In genomic region chr2:144519934-144520717, GRCh38 we compare ENCODE assay signal across 8 cellular contexts. TPM values are rescaled to one million over a fixed set of nuclear protein-coding genes. Genes with fewer than 3 reads are reported as not detected.
DNase-seq lines count a peak whose midpoint lies in the region; ATAC-seq and TF ChIP-seq lines count a peak whose summit lies in the region.

TSS of gene ZEB2 (minus strand) at chr2:144520119. CDS start at chr2:144517350, 2,769 bp downstream.

- peaks cover 37% of the 10 kb centered on the region for H3K4me1 Mint-ChIP-seq in activated B cell treated with CpG ODN at 0.5 μM for 24 hours
- H3K4me1 Mint-ChIP-seq in natural killer cell treated with Interleukin-12 subunit alpha and Interleukin-12 subunit beta and Interleukin-15 and Interleukin-18, amount 100 ng/mL, for 72 hours (ENCODE audit: low read depth in 2 of 2) = peaks cover 30 to 35% of the 10 kb centered on the region in 2 donors

- peak; percentile 38 for ATAC-seq in activated B cell treated with CpG ODN at 0.5 μM for 24 hours (ENCODE audit: low read depth)
- ATAC-seq in natural killer cell treated with Interleukin-12 subunit alpha and Interleukin-12 subunit beta and Interleukin-15 and Interleukin-18, amount 100 ng/mL, for 72 hours = peak in 1 of 2 donors; percentile 12

- intact Hi-C loops in activated B cell treated with CpG ODN at 0.5 μM for 24 hours (cut with micrococcal nuclease) = loop anchor here (1.0 to 5.0 kb wide), 14 partner anchors 29 to 1232 kb away; no protein-coding TSS in a partner anchor

- H3K4me3 ChIP-seq in fibroblast of villous mesenchyme (ENCODE audit: low read depth, low read length) = peak within 1 kb of the TSS; percentile 81

- CTCF ChIA-PET in activated B cell treated with CpG ODN at 0.5 μM for 24 hours (lab: Charles Lee) = interaction anchor here (0.7 to 1.6 kb wide), 7 partner anchors 16 to 1233 kb away, joined by 3 to 5 read pairs (median 3); no protein-coding TSS in a partner anchor

- H3K9me3 Mint-ChIP-seq in activated B cell treated with CpG ODN at 0.5 μM for 24 hours = no peaks in the 10 kb centered on the region
- H3K9me3 Mint-ChIP-seq in natural killer cell treated with Interleukin-12 subunit alpha and Interleukin-12 subunit beta and Interleukin-15 and Interleukin-18, amount 100 ng/mL, for 72 hours = no peaks in the 10 kb centered on the region

- H3K27me3 Mint-ChIP-seq in activated B cell treated with CpG ODN at 0.5 μM for 24 hours = no peaks in the 10 kb centered on the region
- H3K27me3 Mint-ChIP-seq in natural killer cell treated with Interleukin-12 subunit alpha and Interleukin-12 subunit beta and Interleukin-15 and Interleukin-18, amount 100 ng/mL, for 72 hours = no peaks in the 10 kb centered on the region

- peak within 1 kb of the TSS; percentile 35 for H3K27ac Mint-ChIP-seq in activated B cell treated with CpG ODN at 0.5 μM for 24 hours
- H3K27ac Mint-ChIP-seq in natural killer cell treated with Interleukin-12 subunit alpha and Interleukin-12 subunit beta and Interleukin-15 and Interleukin-18, amount 100 ng/mL, for 72 hours = no peak within 1 kb of the TSS

- POLR2A ChIA-PET in activated B cell treated with CpG ODN at 0.5 μM for 24 hours (lab: Charles Lee) = interaction anchor here (0.5 to 4.3 kb wide), 10 partner anchors 8 to 1793 kb away, joined by 3 to 35 read pairs (median 3); no protein-coding TSS in a partner anchor

- peaks cover 15% of the 10 kb centered on the region for H3K36me3 Mint-ChIP-seq in activated B cell treated with CpG ODN at 0.5 μM for 24 hours (ENCODE audit: low read depth)
- peaks cover 20% of the 10 kb centered on the region for H3K36me3 Mint-ChIP-seq in natural killer cell treated with Interleukin-12 subunit alpha and Interleukin-12 subunit beta and Interleukin-15 and Interleukin-18, amount 100 ng/mL, for 72 hours

- TF ChIP-seq CTCF in activated B cell treated with CpG ODN at 0.5 μM for 24 hours (IDR thresholded peaks at IDR 0.05) = no peak
- TF ChIP-seq CTCF in fibroblast of villous mesenchyme (IDR thresholded peaks at IDR 0.05; ENCODE audit: insufficient read depth, low read depth, low read length) = peak; percentile 75

- DNase-seq in GM04503 (ENCODE audit: low read depth) (peak; percentile 71), MV-4-11 (lab: John Stamatoyannopoulos, UW) (peak; percentile 96), activated B cell treated with CpG ODN at 0.5 μM for 24 hours (peak; percentile 36), fibroblast of villous mesenchyme (ENCODE audit: low read depth) (peak; percentile 91), NCI-H2029 treated with DMSO at 0.1 percent for 48 hours (lab: John Stamatoyannopoulos, UW) (no peak), NCI-H2196 treated with DMSO at 0.1 percent for 48 hours (lab: John Stamatoyannopoulos, UW; ENCODE audit: unreplicated experiment) (no peak), DMS79 (lab: John Stamatoyannopoulos, UW) (no peak)
- DNase-seq in natural killer cell treated with Interleukin-12 subunit alpha and Interleukin-12 subunit beta and Interleukin-15 and Interleukin-18, amount 100 ng/mL, for 72 hours (ENCODE audit: low spot score) = no peak

- no peak within 1 kb of the TSS for H3K4me3 Mint-ChIP-seq in activated B cell treated with CpG ODN at 0.5 μM for 24 hours
- H3K4me3 Mint-ChIP-seq in natural killer cell treated with Interleukin-12 subunit alpha and Interleukin-12 subunit beta and Interleukin-15 and Interleukin-18, amount 100 ng/mL, for 72 hours = no peak within 1 kb of the TSS

RNA-seq across cellular contexts. Expression of gene ZEB2, which starts in this region (rescaled TPM):
- total RNA-seq in activated B cell treated with CpG ODN at 0.5 μM for 24 hours (162 and 200 TPM in 2 replicates), fibroblast of villous mesenchyme (40.6 and 50.1 TPM in 2 replicates)
- total RNA-seq in natural killer cell treated with Interleukin-12 subunit alpha and Interleukin-12 subunit beta and Interleukin-15 and Interleukin-18, amount 100 ng/mL, for 72 hours = 100 to 1,000 TPM; 181 to 248 TPM

Comparison
In these comparisons a context has a peak if more than half of its experiments do, and no peak if none do; other contexts are left out.
1. DNase-seq: peak in GM04503 (single experiment), MV-4-11 (single experiment), activated B cell treated with CpG ODN at 0.5 μM for 24 hours (single experiment) and fibroblast of villous mesenchyme (single experiment); none in natural killer cell treated with Interleukin-12 subunit alpha and Interleukin-12 subunit beta and Interleukin-15 and Interleukin-18, amount 100 ng/mL, for 72 hours (single experiment), NCI-H2029 treated with DMSO at 0.1 percent for 48 hours (single experiment), NCI-H2196 treated with DMSO at 0.1 percent for 48 hours (single experiment) and DMS79 (single experiment).